Comparison of ENCODE assay signal across 1 cellular context in genomic region chr16:69969657-69970056, GRCh38. TPM values are rescaled to one million over a fixed set of nuclear protein-coding genes. Genes with fewer than 3 reads are reported as not detected.
"Had no signal": no experiment of that assay in that cellular context is flagged by ENCODE, and none has a peak within 500 bp of the region (broad histone marks: within the 10 kb centered on the region; RNA-seq: fewer than 3 reads in every experiment).

No MANE protein-coding gene starts in this region.

RNA-seq across cellular contexts. Expression of gene CLEC18A, which starts 18.5 kb away (rescaled TPM):
- total RNA-seq: HT-29 had no signal
